In the genomic region with DNA sequence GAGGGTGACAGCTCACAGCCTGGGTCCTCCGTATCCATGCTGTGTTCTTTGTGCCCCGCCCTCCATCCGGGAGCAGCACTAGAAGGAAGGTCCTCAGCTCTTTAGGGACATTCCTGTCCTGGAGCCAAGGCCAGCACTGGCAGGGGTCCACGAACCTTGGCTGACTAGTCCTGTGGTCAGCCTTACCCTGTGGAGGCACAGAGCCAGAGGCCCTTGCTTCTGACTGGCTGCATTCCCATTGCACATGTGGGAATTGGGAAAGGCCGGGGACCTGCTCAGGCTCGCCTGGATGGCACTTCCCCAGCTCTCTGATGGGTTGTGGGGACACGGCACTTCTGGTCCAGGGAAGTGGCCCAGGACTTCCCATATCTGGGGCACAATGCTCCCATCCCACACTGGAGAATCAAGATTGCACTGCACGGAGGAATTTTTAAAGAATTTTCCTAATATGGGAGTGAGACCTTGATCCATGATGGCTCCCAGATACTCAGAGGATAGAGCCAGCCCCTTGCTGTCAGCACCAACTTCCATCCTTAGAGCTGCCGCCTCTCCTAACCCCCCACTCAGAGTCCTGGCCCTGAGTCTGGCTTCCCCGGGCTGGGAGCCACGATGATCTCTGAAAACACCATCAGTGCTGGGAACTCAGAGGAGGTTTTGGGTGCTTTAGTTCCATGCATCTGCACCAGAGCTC, we compare ENCODE assay signal across 11 cellular contexts. TPM values are rescaled to one million over a fixed set of nuclear protein-coding genes. Genes with fewer than 3 reads are reported as not detected.
DNase-seq lines count a peak whose midpoint lies in the region; TF ChIP-seq lines count a peak whose summit lies in the region.
"Had no signal": no experiment of that assay in that cellular context is flagged by ENCODE, and none has a peak within 500 bp of the region (broad histone marks: within the 10 kb centered on the region; RNA-seq: fewer than 3 reads in every experiment).

No MANE protein-coding gene starts in this region.

- H3K9ac ChIP-seq in skeletal muscle tissue (ENCODE audit: low read depth in 1 of 3, low read length in 3 of 3) (peak overlapping the region in 1 of 3 donors; percentile 25), H9 (ENCODE audit: extremely low read depth, insufficient read length, low read length) (no peak overlapping the region)

- H3K79me2 ChIP-seq in H9 (ENCODE audit: insufficient read depth, low read length), result no peaks in the 10 kb centered on the region

- no peaks in the 10 kb centered on the region for H3K9me3 ChIP-seq in ascending aorta
- no peaks in the 10 kb centered on the region for H3K9me3 ChIP-seq in skeletal muscle tissue (ENCODE audit: control insufficient read depth in 3 of 3, low read length in 3 of 3)
- no peaks in the 10 kb centered on the region for H3K9me3 ChIP-seq in H9 (ENCODE audit: control insufficient read depth, low read depth, low read length)

- H2BK12ac ChIP-seq in H9 (ENCODE audit: insufficient read length, low read depth, low read length), result no peak overlapping the region

- H4K20me1 ChIP-seq in H9 (ENCODE audit: control insufficient read depth, insufficient read depth, insufficient read length), result no peaks in the 10 kb centered on the region

- H3K4me3 Mint-ChIP-seq in H9, result no peak overlapping the region

- H3K4me1 Mint-ChIP-seq in H9, result peaks cover 11 to 19% of the 10 kb centered on the region in 2 experiments; a peak in 3 of 4 replicates

- peak overlapping the region; percentile 65 to 78 for H3K27ac ChIP-seq in ascending aorta
- H3K27ac ChIP-seq in skeletal muscle tissue (ENCODE audit: low read depth, low read length), result peak overlapping the region; percentile 25
- H3K27ac ChIP-seq in H9 (ENCODE audit: insufficient read length, low read depth, low read length), result no peak overlapping the region
- H3K27ac ChIP-seq: epithelial cell of prostate had no signal

- H3K27me3 Mint-ChIP-seq in H9 (ENCODE audit: low read depth), result peaks cover 5% of the 10 kb centered on the region

- H3K4me3 ChIP-seq in ascending aorta (no peak overlapping the region), skeletal muscle tissue (ENCODE audit: low read length in 3 of 3) (peak overlapping the region in 1 of 3 donors; percentile 7)

- peak; percentile 32 for DNase-seq in GOT3 (lab: John Stamatoyannopoulos, UW)
- DNase-seq in ascending aorta (ENCODE audit: low spot score in 2 of 2), result peak; percentile 88 to 99
- peak; percentile 45 for DNase-seq in iris pigment epithelial cell (ENCODE audit: low read depth)
- no peak for DNase-seq in medulla oblongata (ENCODE audit: extremely low spot score)
- no peak for DNase-seq in NCI-H2081 treated with DMSO at 0.1 percent for 48 hours (lab: John Stamatoyannopoulos, UW)
- no peak for DNase-seq in NOMO-1 treated with dmso at 0.1 percent for 144 hours (lab: John Stamatoyannopoulos, UW; ENCODE audit: unreplicated experiment)
- no peak for DNase-seq in H9
- DNase-seq: activated CD4-positive, alpha-beta T cell treated with anti-CD3 and anti-CD28 coated beads for 1 hour; NCI-H2171 had no signal

- H2BK5ac ChIP-seq in H9 (ENCODE audit: insufficient read length, low read length), result no peak overlapping the region

- no peak overlapping the region for H4K8ac ChIP-seq in H9 (replicated peaks; ENCODE audit: insufficient read length, low read depth, low read length)

- H3K4ac ChIP-seq in H9 (ENCODE audit: low read depth, low read length), result no peak overlapping the region

- H3K4me2 ChIP-seq in H9 (ENCODE audit: insufficient read depth, insufficient read length, low read length), result no peak overlapping the region

- no peaks in the 10 kb centered on the region for H3K79me1 ChIP-seq in H9 (ENCODE audit: insufficient read depth, low read depth, low read length, poor library complexity, severe bottlenecking)

- no peak overlapping the region for H2BK120ac ChIP-seq in H9 (ENCODE audit: low read depth, low read length, poor library complexity, severe bottlenecking)

- H3K23me2 ChIP-seq in H9 (ENCODE audit: insufficient read length, low read depth, low read length, poor library complexity, severe bottlenecking), result no peaks in the 10 kb centered on the region

- H3K36me3 ChIP-seq in ascending aorta, result no peaks in the 10 kb centered on the region
- no peaks in the 10 kb centered on the region for H3K36me3 ChIP-seq in skeletal muscle tissue (ENCODE audit: control insufficient read depth in 3 of 3, insufficient read depth in 3 of 3, low read length in 3 of 3)

- intact Hi-C loops in ascending aorta (cut with DNase I), result loop anchor here (1.0 to 2.0 kb wide), 2 partner anchors 16 to 71 kb away; a partner anchor contains a TSS

- H2AK5ac ChIP-seq in H9 (ENCODE audit: insufficient read length, low read length), result no peak overlapping the region

- no peaks in the 10 kb centered on the region for H3K9me3 Mint-ChIP-seq in H9

- TF ChIP-seq CTCF in ascending aorta (IDR thresholded peaks at IDR 0.05), result no peak
- TF ChIP-seq CTCF in H9 (conservative IDR thresholded peaks at IDR 0.05), result no peak

- H3K56ac ChIP-seq in H9 (ENCODE audit: insufficient read length, low read depth, low read length), result no peak overlapping the region

- H3K14ac ChIP-seq in H9 (ENCODE audit: insufficient read depth, low read length), result no peak overlapping the region

- no peak overlapping the region for H4K5ac ChIP-seq in H9 (ENCODE audit: insufficient read length, low read depth, low read length)

- H3K36me3 Mint-ChIP-seq in H9 (ENCODE audit: insufficient read depth in 1 of 3, low read depth in 3 of 3), result no peaks in the 10 kb centered on the region; a peak in 1 of 7 replicates

- no peak overlapping the region for H3K23ac ChIP-seq in H9 (ENCODE audit: insufficient read length, low read depth, low read length)

- H3T11ph ChIP-seq in H9 (ENCODE audit: low read length), result no peak overlapping the region

- peak overlapping the region in 1 of 3 experiments; percentile 40; a peak in 1 of 7 replicates for H3K27ac Mint-ChIP-seq in H9

- H2BK20ac ChIP-seq in H9 (ENCODE audit: low read depth, low read length, poor library complexity, severe bottlenecking), result no peak overlapping the region

- no peak overlapping the region for H2AFZ ChIP-seq in H9 (ENCODE audit: low read length)

- WGBS in H9 (ENCODE audit: extremely low coverage, insufficient read length, low lambda C conversion rate), result no CpG with 5 or more reads among the region's 11 CpGs

- H3K27me3 ChIP-seq in ascending aorta (no peaks in the 10 kb centered on the region), skeletal muscle tissue (ENCODE audit: control insufficient read depth in 3 of 3, insufficient read depth in 3 of 3, low read length in 3 of 3) (peaks cover 0 to 3% (median 0%) of the 10 kb centered on the region in 3 donors), H9 (ENCODE audit: insufficient read depth, low read length) (no peaks in the 10 kb centered on the region)

- H4K91ac ChIP-seq in H9 (ENCODE audit: insufficient read length, low read depth, low read length), result no peak overlapping the region

- no peak overlapping the region for H3K18ac ChIP-seq in H9 (ENCODE audit: insufficient read length, low read depth, low read length)

- no peak overlapping the region for H2BK15ac ChIP-seq in H9 (ENCODE audit: low read depth, low read length)

- H3K4me1 ChIP-seq in ascending aorta, result peaks cover 16 to 29% of the 10 kb centered on the region in 2 donors
- H3K4me1 ChIP-seq in skeletal muscle tissue (ENCODE audit: control insufficient read depth in 3 of 3, insufficient read depth in 3 of 3, low read length in 3 of 3), result peaks cover 37 to 41% (median 39%) of the 10 kb centered on the region in 3 donors
- no peaks in the 10 kb centered on the region; the same call in 1 of the 2 replicates for H3K4me1 ChIP-seq in H9 (ENCODE audit: insufficient read depth, low read length)

RNA-seq across cellular contexts. Expression of a gene that starts 24.7 kb away (rescaled TPM):
- 3,143 TPM for total RNA-seq in ascending aorta
- total RNA-seq in skeletal muscle tissue, result 146 TPM
- total RNA-seq in H9 (2021), result 10.3 and 10.8 TPM in 2 replicates

Comparison
In these comparisons a context has a peak if more than half of its experiments do, and no peak if none do; other contexts are left out.
1. DNase-seq: peak in GOT3 (single experiment), ascending aorta (2 of 2) and iris pigment epithelial cell (single experiment); none in medulla oblongata (single experiment), NCI-H2081 treated with DMSO at 0.1 percent for 48 hours (single experiment), NOMO-1 treated with dmso at 0.1 percent for 144 hours (single experiment) and H9 (single experiment).
2. RNA of a gene that starts 24.7 kb away (total RNA-seq): 3,143 TPM in ascending aorta (single experiment); 146 TPM in skeletal muscle tissue (single experiment) and 10.3 to 10.8 TPM in H9; every median in the first group is over 10 times any median in the second.